22 cellular contexts compared by ENCODE assay signal in genomic region chr11:71340076-71340606, GRCh38.
DNase-seq lines count a peak whose midpoint lies in the region; ATAC-seq and TF ChIP-seq lines count a peak whose summit lies in the region.
"Had no signal": no experiment of that assay in that cellular context is flagged by ENCODE, and none has a peak within 500 bp of the region (broad histone marks: within the 10 kb centered on the region; RNA-seq: fewer than 3 reads in every experiment).

No MANE protein-coding gene starts in this region.

- no peak for TF ChIP-seq RAD21 in IMR-90 (IDR thresholded peaks at IDR 0.05; ENCODE audit: low read length)

- H2BK20ac ChIP-seq in IMR-90 (ENCODE audit: low read depth, low read length) = peak overlapping the region; percentile 53; the same call in 1 of the 2 replicates

- no CpG with 5 or more reads among the region's 12 CpGs for WGBS in IMR-90 (ENCODE audit: extremely low coverage in 2 of 2, insufficient read length in 1 of 2), 2 experiments
- WGBS in testis, 2 donors = 73 to 77% methylated on average over 12 of the region's 12 CpGs

- H4K20me1 ChIP-seq in IMR-90 (ENCODE audit: insufficient read depth, low read length) = peaks cover 4% of the 10 kb centered on the region; the same call in 1 of the 2 replicates
- H4K20me1 ChIP-seq: BLaER1 treated with 17β-estradiol and CSF1 and Interleukin-3, amounts not matched to agents 10 nM and 100 nM had no signal

- DNase-seq in IMR-90 = no peak
- DNase-seq in WTC11 (ENCODE audit: low spot score) = no peak
- peak; percentile 22 for DNase-seq in testis
- DNase-seq in activated T-helper 2 cell treated with anti-CD3 and anti-CD28 coated beads, Interferon-gamma antibody, Interleukin-2, Interleukin-4, amounts not matched to agents 10 μg/mL and 5 μg/mL and 100 μg/mL, durations not matched to agents 14 hours and 24 hours and 36 hours (ENCODE audit: low spot score) = no peak
- DNase-seq in GM13977 (ENCODE audit: low spot score) = no peak
- DNase-seq in NCI-H2029 treated with DMSO at 0.1 percent for 48 hours (lab: John Stamatoyannopoulos, UW) = no peak
- DNase-seq: AML-193; CD4-positive, alpha-beta T cell; GOT3; HFFc6; MM.1S; NCI-H2029; NCI-H446 treated with DMSO at 0.1 percent for 48 hours; NCI-H526; NCI-H82; NK-92 treated with Interleukin-12 subunit alpha and Interleukin-12 subunit beta, amount 100 ng/mL, for 24 hours; PC-3 had no signal

- H3K4me1 ChIP-seq in IMR-90 (ENCODE audit: control insufficient read depth, insufficient read depth, low read length) (peaks cover 30% of the 10 kb centered on the region), testis (peaks cover 8% of the 10 kb centered on the region)
- H3K4me1 ChIP-seq: HAP-1 had no signal

- TF ChIP-seq CTCF in IMR-90 (conservative IDR thresholded peaks at IDR 0.05; ENCODE audit: low read depth, low read length) (no peak), WTC11 (IDR thresholded peaks at IDR 0.05) (no peak), nephron (IDR thresholded peaks at IDR 0.05; ENCODE audit: unreplicated experiment in 3 of 3) (no peak), testis (IDR thresholded peaks at IDR 0.05) (no peak), GM13977 (IDR thresholded peaks at IDR 0.05; ENCODE audit: extremely low read depth, insufficient read depth, missing control alignments) (no peak)

- no peaks in the 10 kb centered on the region for H3K79me1 ChIP-seq in IMR-90 (ENCODE audit: low read depth in 1 of 2, low read length in 2 of 2)

- H3K36me3 Mint-ChIP-seq in WTC11 = no peaks in the 10 kb centered on the region
- no peaks in the 10 kb centered on the region for H3K36me3 Mint-ChIP-seq in nephron (ENCODE audit: low read depth)
- H3K36me3 Mint-ChIP-seq in activated T-helper 2 cell treated with anti-CD3 and anti-CD28 coated beads, Interferon-gamma antibody, Interleukin-2, Interleukin-4, amounts not matched to agents 10 μg/mL and 5 μg/mL and 100 μg/mL, durations not matched to agents 14 hours and 24 hours and 36 hours (ENCODE audit: low read depth) = no peaks in the 10 kb centered on the region

- H3K27ac Mint-ChIP-seq in WTC11 (0 out of 2 replicates have a peak overlapping the region, but pooled peaks have one; percentile 38), nephron (peak overlapping the region in 2 of 3 experiments; percentile 45 to 91)
- no peak overlapping the region for H3K27ac Mint-ChIP-seq in activated T-helper 2 cell treated with anti-CD3 and anti-CD28 coated beads, Interferon-gamma antibody, Interleukin-2, Interleukin-4, amounts not matched to agents 10 μg/mL and 5 μg/mL and 100 μg/mL, durations not matched to agents 14 hours and 24 hours and 36 hours
- H3K27ac Mint-ChIP-seq: CD4-positive, alpha-beta T cell; HFFc6 had no signal

- H4K8ac ChIP-seq in IMR-90 (ENCODE audit: low read depth in 2 of 2, low read length in 2 of 2) = peak overlapping the region in 1 of 2 experiments; percentile 22; a peak in 1 of 4 replicates

- no peak for TF ChIP-seq POLR2A in IMR-90 (IDR thresholded peaks at IDR 0.05; ENCODE audit: low read depth, low read length)
- TF ChIP-seq POLR2A in testis (IDR thresholded peaks at IDR 0.05) = no peak

- 0 out of 3 replicates have a peak overlapping the region, but pooled peaks have one; percentile 39 for H2BK15ac ChIP-seq in IMR-90 (ENCODE audit: low read depth, low read length)

- peak overlapping the region; percentile 72 for H4K91ac ChIP-seq in IMR-90 (ENCODE audit: insufficient read depth, low read depth, low read length)

- no peak overlapping the region for H2AK9ac ChIP-seq in IMR-90 (replicated peaks; ENCODE audit: low read depth, low read length, poor library complexity)

- POLR2A ChIA-PET in IMR-90 (lab: Charles Lee; ENCODE audit: unreplicated experiment) = no interaction called here
- POLR2A ChIA-PET in WTC11 (lab: Charles Lee) = no interaction called here

- peaks cover 6% of the 10 kb centered on the region; the same call in 1 of the 2 replicates for H3K9me1 ChIP-seq in IMR-90 (ENCODE audit: insufficient read depth, low read length)

- peak overlapping the region; percentile 54 for H2AK5ac ChIP-seq in IMR-90 (ENCODE audit: low read depth, low read length)

- dilution Hi-C loops in IMR-90 (cut with HindIII; ENCODE audit: low sequenced_read_pairs, unreplicated experiment) = no loop called here

- intact Hi-C loops in IMR-90 (cut with micrococcal nuclease) = no loop called here
- intact Hi-C loops in testis (cut with DNase I; ENCODE audit: low total_unique reads) = no loop called here
- intact Hi-C loops in activated T-helper 2 cell treated with anti-CD3 and anti-CD28 coated beads, Interferon-gamma antibody, Interleukin-2, Interleukin-4, amounts not matched to agents 10 μg/mL and 5 μg/mL and 100 μg/mL, durations not matched to agents 14 hours and 24 hours and 36 hours (cut with micrococcal nuclease) = no loop called here

- no peak overlapping the region for H3K9ac ChIP-seq in IMR-90 (ENCODE audit: low read depth, low read length)
- H3K9ac ChIP-seq: BLaER1 treated with 17β-estradiol and CSF1 and Interleukin-3, amounts not matched to agents 10 nM and 100 nM; KMS-11 had no signal

- H3K4me3 Mint-ChIP-seq in WTC11 (no peak overlapping the region), nephron (peak overlapping the region in 1 of 3 experiments; percentile 34)
- H3K4me3 Mint-ChIP-seq in activated T-helper 2 cell treated with anti-CD3 and anti-CD28 coated beads, Interferon-gamma antibody, Interleukin-2, Interleukin-4, amounts not matched to agents 10 μg/mL and 5 μg/mL and 100 μg/mL, durations not matched to agents 14 hours and 24 hours and 36 hours (ENCODE audit: low read depth) = no peak overlapping the region
- H3K4me3 Mint-ChIP-seq: CD4-positive, alpha-beta T cell had no signal

- H3K4ac ChIP-seq in IMR-90 (ENCODE audit: low read depth, low read length) = peak overlapping the region; percentile 69; the same call in 1 of the 2 replicates

- no peak overlapping the region for H3K14ac ChIP-seq in IMR-90 (replicated peaks; ENCODE audit: low read depth, low read length)

- BruUV-seq in IMR-90 (replicated peaks; lab: Mats Ljungman, UMichigan) = no TSS peak

- no peak overlapping the region for H3K23ac ChIP-seq in IMR-90 (ENCODE audit: low read depth, low read length)

- H2BK120ac ChIP-seq in IMR-90 (ENCODE audit: low read depth, low read length) = peak overlapping the region; percentile 78

- in situ Hi-C loops in IMR-90 (cut with MboI; ENCODE audit: low sequenced_read_pairs) (no loop called here), GM13977 (cut with MboI; ENCODE audit: low pct_unique_long_range_greater_than_20kb, low sequenced_read_pairs, unreplicated experiment) (no loop called here)

- no peak overlapping the region for H2BK5ac ChIP-seq in IMR-90 (ENCODE audit: low read depth, low read length, poor library complexity, severe bottlenecking)

- H3K36me3 ChIP-seq in IMR-90 (ENCODE audit: control insufficient read depth, insufficient read depth, low read length) (no peaks in the 10 kb centered on the region), testis (ENCODE audit: low read depth, missing control alignments) (no peaks in the 10 kb centered on the region)
- H3K36me3 ChIP-seq: BLaER1 treated with 17β-estradiol and CSF1 and Interleukin-3, amounts not matched to agents 10 nM and 100 nM; HAP-1 had no signal

- peak overlapping the region; percentile 58 for H4K5ac ChIP-seq in IMR-90 (ENCODE audit: low read depth, low read length)

- peaks cover 18% of the 10 kb centered on the region for H3K27me3 ChIP-seq in IMR-90 (ENCODE audit: control insufficient read depth, insufficient read depth, low read length)
- no peaks in the 10 kb centered on the region for H3K27me3 ChIP-seq in testis
- H3K27me3 ChIP-seq: BLaER1 treated with 17β-estradiol and CSF1 and Interleukin-3, amounts not matched to agents 10 nM and 100 nM had no signal

- H3K4me1 Mint-ChIP-seq in WTC11 (peaks cover 12% of the 10 kb centered on the region), nephron (peaks cover 38% of the 10 kb centered on the region)
- H3K4me1 Mint-ChIP-seq in activated T-helper 2 cell treated with anti-CD3 and anti-CD28 coated beads, Interferon-gamma antibody, Interleukin-2, Interleukin-4, amounts not matched to agents 10 μg/mL and 5 μg/mL and 100 μg/mL, durations not matched to agents 14 hours and 24 hours and 36 hours (ENCODE audit: low read depth) = no peaks in the 10 kb centered on the region

- H3K27me3 Mint-ChIP-seq in WTC11 (ENCODE audit: low read depth) (peaks cover 17% of the 10 kb centered on the region), nephron (ENCODE audit: low read depth) (peaks cover 10% of the 10 kb centered on the region)
- H3K27me3 Mint-ChIP-seq in activated T-helper 2 cell treated with anti-CD3 and anti-CD28 coated beads, Interferon-gamma antibody, Interleukin-2, Interleukin-4, amounts not matched to agents 10 μg/mL and 5 μg/mL and 100 μg/mL, durations not matched to agents 14 hours and 24 hours and 36 hours (ENCODE audit: low read depth) = no peaks in the 10 kb centered on the region

- CTCF ChIA-PET in IMR-90 (lab: Yijun Ruan, JAX) (interaction anchor here (1.0 to 1.5 kb wide), 2 partner anchors 87 to 99 kb away, joined by 4 read pairs; no protein-coding TSS in a partner anchor), WTC11 (lab: Charles Lee) (interaction anchor here (0.8 to 2.2 kb wide), 2 partner anchors 220 to 253 kb away, joined by 4 to 8 read pairs; no protein-coding TSS in a partner anchor)

- H3K4me2 ChIP-seq in IMR-90 (ENCODE audit: low read depth, low read length) = no peak overlapping the region
- H3K4me2 ChIP-seq: A549; BLaER1 treated with 17β-estradiol and CSF1 and Interleukin-3, amounts not matched to agents 10 nM and 100 nM; KMS-11 had no signal

- H3K9me3 ChIP-seq in IMR-90 (ENCODE audit: control insufficient read depth, insufficient read depth, low read length) (0 out of 2 replicates have a peak, but pooled peaks cover 2% of the 10 kb centered on the region), testis (no peaks in the 10 kb centered on the region)
- H3K9me3 ChIP-seq: A549; BLaER1 treated with 17β-estradiol and CSF1 and Interleukin-3, amounts not matched to agents 10 nM and 100 nM; HAP-1 had no signal

- H3K18ac ChIP-seq in IMR-90 (ENCODE audit: low read depth, low read length) = peak overlapping the region; percentile 74

- ATAC-seq in IMR-90 (ENCODE audit: low read depth) = no peak
- no peak for ATAC-seq in WTC11
- ATAC-seq: A549, PC-3 had no signal

- no peak overlapping the region for H3K4me3 ChIP-seq in IMR-90 (ENCODE audit: insufficient read depth, low read depth, low read length)
- no peak overlapping the region for H3K4me3 ChIP-seq in testis
- H3K4me3 ChIP-seq: A549; BLaER1 treated with 17β-estradiol and CSF1 and Interleukin-3, amounts not matched to agents 10 nM and 100 nM; HAP-1 had no signal

- H3K9me3 Mint-ChIP-seq in WTC11 (peaks cover 17% of the 10 kb centered on the region), nephron (no peaks in the 10 kb centered on the region)
- H3K9me3 Mint-ChIP-seq in activated T-helper 2 cell treated with anti-CD3 and anti-CD28 coated beads, Interferon-gamma antibody, Interleukin-2, Interleukin-4, amounts not matched to agents 10 μg/mL and 5 μg/mL and 100 μg/mL, durations not matched to agents 14 hours and 24 hours and 36 hours = no peaks in the 10 kb centered on the region
- H3K9me3 Mint-ChIP-seq: CD4-positive, alpha-beta T cell; HFFc6 had no signal

- no peak overlapping the region for H3K56ac ChIP-seq in IMR-90 (ENCODE audit: extremely low read depth, insufficient read depth, low read length)

- H3K27ac ChIP-seq in IMR-90 (ENCODE audit: insufficient read depth, low read length) = peak overlapping the region; percentile 18; the same call in 1 of the 2 replicates
- no peak overlapping the region for H3K27ac ChIP-seq in testis
- H3K27ac ChIP-seq: A549; BLaER1 treated with 17β-estradiol and CSF1 and Interleukin-3, amounts not matched to agents 10 nM and 100 nM; KMS-11 had no signal

- no peak overlapping the region for H2AFZ ChIP-seq in IMR-90 (replicated peaks; ENCODE audit: low read length, poor library complexity)
